ENCODE assay signal across 8 cellular contexts in the genomic region with DNA sequence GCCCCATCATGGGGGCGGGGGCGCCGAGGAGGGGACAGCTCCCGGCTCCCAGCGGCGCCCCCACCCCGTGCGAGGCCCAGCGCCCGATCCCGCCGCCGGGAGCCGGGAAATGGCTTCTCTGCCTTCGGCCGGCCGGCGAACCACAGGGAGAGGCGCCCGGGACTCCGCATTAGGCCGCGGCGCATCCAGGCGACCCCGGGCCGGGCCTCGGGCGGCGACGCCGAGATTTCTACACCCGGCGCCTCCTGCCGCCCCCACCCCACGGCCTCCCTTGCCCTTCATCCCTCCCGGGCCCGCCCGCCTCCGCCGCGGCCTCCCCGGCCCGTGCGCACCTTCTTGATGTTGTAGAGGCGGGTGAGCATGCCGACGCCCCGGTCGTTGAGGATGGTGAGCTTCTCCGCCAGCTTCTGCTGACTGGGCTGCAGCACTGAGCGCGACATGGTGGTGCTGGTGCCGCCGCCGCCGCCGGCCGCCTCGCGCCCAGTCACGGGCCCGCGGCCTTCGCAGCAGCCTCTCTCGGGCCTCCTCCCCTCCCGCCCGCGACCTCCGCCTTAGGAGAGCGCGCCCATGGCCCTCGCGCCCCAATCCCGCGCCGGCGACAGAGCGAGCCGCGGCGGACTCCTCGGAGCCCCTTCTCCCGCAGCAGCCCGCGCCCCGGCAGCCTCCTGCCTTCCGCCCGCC. TPM values are rescaled to one million over a fixed set of nuclear protein-coding genes. Genes with fewer than 3 reads are reported as not detected.
DNase-seq lines count a peak whose midpoint lies in the region; ATAC-seq lines count a peak whose summit lies in the region.

No MANE protein-coding gene starts in this region.

- no peak overlapping the region for H2BK15ac ChIP-seq in mesendoderm (replicated peaks; ENCODE audit: low read depth)

- no peak overlapping the region for H2BK120ac ChIP-seq in mesendoderm (ENCODE audit: low read depth, low read length)

- peak overlapping the region; percentile 91 for H3K9ac ChIP-seq in mesendoderm (ENCODE audit: low read length)

- H3K56ac ChIP-seq in mesendoderm (ENCODE audit: low read length) = peak overlapping the region; percentile 95

- ATAC-seq in GM19468 (IDR thresholded peaks at IDR 0.05; ENCODE audit: extremely low read depth, unreplicated experiment) (peak; percentile 11), HG03558 (IDR thresholded peaks at IDR 0.05; ENCODE audit: extremely low read depth, unreplicated experiment) (peak; percentile 8)

- DNase-seq in EH (ENCODE audit: low read depth) (peak; percentile 40), mesendoderm (no peak), NCI-H187 treated with DMSO at 0.1 percent for 48 hours (lab: John Stamatoyannopoulos, UW) (no peak)
- DNase-seq in activated CD4-positive, alpha-beta T cell treated with anti-CD3 and anti-CD28 coated beads for 48 hours = peak; percentile 58
- no peak for DNase-seq in effector memory CD4-positive, alpha-beta T cell
- DNase-seq in stimulated activated CD8-positive, alpha-beta memory T cell treated with anti-CD3 and anti-CD28 coated beads, Interleukin-4, amount 100 ng/mL, for 4 hours (ENCODE audit: low read depth in 2 of 2, low spot score in 1 of 2) = peak; percentile 2 to 6

- H3K4me2 ChIP-seq in mesendoderm (ENCODE audit: low read length) = peak overlapping the region; percentile 40

- H3K9me3 ChIP-seq in effector memory CD4-positive, alpha-beta T cell (ENCODE audit: control insufficient read depth, low read length) = no peaks in the 10 kb centered on the region

- H3K79me2 ChIP-seq in mesendoderm (ENCODE audit: control insufficient read depth, insufficient read depth, low read length) = peaks cover 40% of the 10 kb centered on the region

- H3K36me3 ChIP-seq in effector memory CD4-positive, alpha-beta T cell (ENCODE audit: control insufficient read depth, insufficient read depth, low read length) = no peaks in the 10 kb centered on the region
- no peaks in the 10 kb centered on the region for H3K36me3 ChIP-seq in mesendoderm (ENCODE audit: control insufficient read depth, insufficient read depth, low read length)

- peak overlapping the region; percentile 58 for H2BK5ac ChIP-seq in mesendoderm (ENCODE audit: low read length)

- peak overlapping the region; percentile 56 for H3K4me3 ChIP-seq in effector memory CD4-positive, alpha-beta T cell (ENCODE audit: insufficient read depth, low read depth, low read length, poor library complexity, severe bottlenecking)
- H3K4me3 ChIP-seq in mesendoderm (ENCODE audit: low read length) = peak overlapping the region; percentile 88

- peak overlapping the region; percentile 76 for H3K4ac ChIP-seq in mesendoderm (ENCODE audit: low read depth, low read length)

- H3K4me1 ChIP-seq in effector memory CD4-positive, alpha-beta T cell (ENCODE audit: control insufficient read depth, insufficient read depth, low read length, poor library complexity, severe bottlenecking) = peaks cover 23% of the 10 kb centered on the region
- H3K4me1 ChIP-seq in mesendoderm (ENCODE audit: control insufficient read depth, low read depth, low read length) = no peaks in the 10 kb centered on the region

- peaks cover 11% of the 10 kb centered on the region for H3K27me3 ChIP-seq in effector memory CD4-positive, alpha-beta T cell (replicated peaks; ENCODE audit: control insufficient read depth, insufficient read depth, low read length, poor library complexity, severe bottlenecking)
- H3K27me3 ChIP-seq in mesendoderm (ENCODE audit: insufficient read depth, low read length, poor library complexity) = no peaks in the 10 kb centered on the region

- no CpG with 5 or more reads among the region's 89 CpGs for WGBS in mesendoderm (ENCODE audit: extremely low coverage, insufficient coverage, low lambda C conversion rate)

- no peak overlapping the region for H2AK5ac ChIP-seq in mesendoderm (ENCODE audit: low read length)

- no peak overlapping the region for H4K5ac ChIP-seq in mesendoderm (ENCODE audit: low read length)

- peak overlapping the region; percentile 85 for H3K23ac ChIP-seq in mesendoderm (ENCODE audit: low read length)

- peak overlapping the region; percentile 72 for H3K18ac ChIP-seq in mesendoderm (ENCODE audit: low read length)

- no peaks in the 10 kb centered on the region for H3K79me1 ChIP-seq in mesendoderm (ENCODE audit: low read length)

- H3K27ac ChIP-seq in effector memory CD4-positive, alpha-beta T cell (ENCODE audit: insufficient read depth, low read length, poor library complexity, severe bottlenecking) = no peak overlapping the region
- H3K27ac ChIP-seq in mesendoderm (ENCODE audit: low read depth, low read length) = peak overlapping the region; percentile 74

- H4K8ac ChIP-seq in mesendoderm (ENCODE audit: low read depth, low read length) = no peak overlapping the region

RNA-seq across cellular contexts. Expression of gene NCKAP1, which starts 0.5 kb away (rescaled TPM):
- polyA plus RNA-seq in mesendoderm (2013, experiment 1 of 2) = 128 TPM
- polyA plus RNA-seq in mesendoderm (2013, experiment 2 of 2) = 126 TPM

RNA-seq across cellular contexts. Expression of gene DUSP19, which starts 40.7 kb away (rescaled TPM):
- 1.7 TPM for polyA plus RNA-seq in mesendoderm (2013, experiment 1 of 2)
- 1.2 TPM for polyA plus RNA-seq in mesendoderm (2013, experiment 2 of 2)

Comparison
In these comparisons a context has a peak if more than half of its experiments do, and no peak if none do; other contexts are left out.
1. DNase-seq: peak in EH (single experiment), activated CD4-positive, alpha-beta T cell treated with anti-CD3 and anti-CD28 coated beads for 48 hours (single experiment) and stimulated activated CD8-positive, alpha-beta memory T cell treated with anti-CD3 and anti-CD28 coated beads, Interleukin-4, amount 100 ng/mL, for 4 hours (2 of 2); none in effector memory CD4-positive, alpha-beta T cell (0 of 3), mesendoderm (single experiment) and NCI-H187 treated with DMSO at 0.1 percent for 48 hours (single experiment).